Comparison of ENCODE assay signal across 8 cellular contexts in genomic region chrX:23742174-23742692, GRCh38. TPM values are rescaled to one million over a fixed set of nuclear protein-coding genes. Genes with fewer than 3 reads are reported as not detected.
DNase-seq lines count a peak whose midpoint lies in the region; ATAC-seq, FAIRE-seq and TF ChIP-seq lines count a peak whose summit lies in the region.

No MANE protein-coding gene starts in this region.

- ATAC-seq in HG03066 (IDR thresholded peaks at IDR 0.05; ENCODE audit: low read depth, unreplicated experiment) (peak; percentile 7), SK-N-SH treated with all-trans-retinoic acid at 6 μM for 48 hours (peak; percentile 73), left lobe of liver (peak; percentile 46), HG02970 (IDR thresholded peaks at IDR 0.05; ENCODE audit: low FRiP score, unreplicated experiment) (no peak)

- H3K4me1 ChIP-seq in stomach smooth muscle (ENCODE audit: control insufficient read depth, insufficient read depth, low read length), result peaks cover 3% of the 10 kb centered on the region

- peak; percentile 57 for DNase-seq in DMS 273 treated with DMSO at 0.1 percent for 48 hours (lab: John Stamatoyannopoulos, UW)
- DNase-seq in left lobe of liver (ENCODE audit: low spot score), result no peak
- no peak for DNase-seq in GM12892 (ENCODE audit: insufficient read length)

- peak overlapping the region; percentile 29 for H3K27ac ChIP-seq in cingulate gyrus (ENCODE audit: low read depth, low read length)
- H3K27ac ChIP-seq in stomach smooth muscle (ENCODE audit: low read length), result peak overlapping the region; percentile 96

- no peak for FAIRE-seq in GM12892 (lab: Jason Lieb, UNC)

- H3K4me3 ChIP-seq in stomach smooth muscle (ENCODE audit: low read length in 2 of 2), result peak overlapping the region; percentile 75 to 79

- no peak for TF ChIP-seq POLR2A in GM12892 (IDR thresholded peaks at IDR 0.05; ENCODE audit: low read depth, low read length)

- no peaks in the 10 kb centered on the region for H3K36me3 ChIP-seq in stomach smooth muscle (ENCODE audit: control insufficient read depth in 2 of 2, insufficient read depth in 2 of 2, low read length in 2 of 2)

- no peaks in the 10 kb centered on the region for H3K9me3 ChIP-seq in stomach smooth muscle (ENCODE audit: control insufficient read depth in 2 of 2, low read length in 2 of 2)

- H3K27me3 ChIP-seq in stomach smooth muscle (ENCODE audit: control insufficient read depth in 1 of 2, insufficient read depth in 2 of 2, low read length in 2 of 2), result no peaks in the 10 kb centered on the region

- peak overlapping the region; percentile 90 to 95 for H3K9ac ChIP-seq in stomach smooth muscle (ENCODE audit: low read length in 2 of 2)

TF ChIP-seq in SK-N-SH treated with all-trans-retinoic acid at 6 μM for 48 hours, 23 proteins besides CTCF, POLR2A, EP300 and RAD21:
- TF ChIP-seq ZNF70 (CRISPR knock-in tag; IDR thresholded peaks at IDR 0.05) (no peak), PATZ1 (CRISPR knock-in tag; IDR thresholded peaks at IDR 0.05; ENCODE audit: borderline replicate concordance) (no peak), TCF4 (CRISPR knock-in tag; IDR thresholded peaks at IDR 0.05; ENCODE audit: borderline replicate concordance) (no peak), ZNF565 (CRISPR knock-in tag; conservative IDR thresholded peaks at IDR 0.05; ENCODE audit: low read depth) (no peak), GLIS3 (CRISPR knock-in tag; IDR thresholded peaks at IDR 0.05) (no peak), ISL1 (CRISPR knock-in tag; IDR thresholded peaks at IDR 0.05) (no peak), POU6F1 (CRISPR knock-in tag; IDR thresholded peaks at IDR 0.05; ENCODE audit: borderline replicate concordance, low read depth) (no peak), ZFP30 (CRISPR knock-in tag; IDR thresholded peaks at IDR 0.05) (no peak), ESRRG (CRISPR knock-in tag; IDR thresholded peaks at IDR 0.05) (no peak)

RNA-seq across cellular contexts. Expression of gene ACOT9, which starts 0.8 kb away (rescaled TPM):
- total RNA-seq in left lobe of liver, result 11.0 TPM
- 17.5 TPM for polyA plus RNA-seq in GM12892 (2012; ENCODE audit: missing spikeins)

RNA-seq across cellular contexts. Expression of gene SAT1, which starts 40.7 kb away (rescaled TPM):
- total RNA-seq in left lobe of liver, result 227 TPM
- 66.9 TPM for polyA plus RNA-seq in GM12892 (2012; ENCODE audit: missing spikeins)
